Comparison of ENCODE assay signal across 14 cellular contexts in the genomic region with DNA sequence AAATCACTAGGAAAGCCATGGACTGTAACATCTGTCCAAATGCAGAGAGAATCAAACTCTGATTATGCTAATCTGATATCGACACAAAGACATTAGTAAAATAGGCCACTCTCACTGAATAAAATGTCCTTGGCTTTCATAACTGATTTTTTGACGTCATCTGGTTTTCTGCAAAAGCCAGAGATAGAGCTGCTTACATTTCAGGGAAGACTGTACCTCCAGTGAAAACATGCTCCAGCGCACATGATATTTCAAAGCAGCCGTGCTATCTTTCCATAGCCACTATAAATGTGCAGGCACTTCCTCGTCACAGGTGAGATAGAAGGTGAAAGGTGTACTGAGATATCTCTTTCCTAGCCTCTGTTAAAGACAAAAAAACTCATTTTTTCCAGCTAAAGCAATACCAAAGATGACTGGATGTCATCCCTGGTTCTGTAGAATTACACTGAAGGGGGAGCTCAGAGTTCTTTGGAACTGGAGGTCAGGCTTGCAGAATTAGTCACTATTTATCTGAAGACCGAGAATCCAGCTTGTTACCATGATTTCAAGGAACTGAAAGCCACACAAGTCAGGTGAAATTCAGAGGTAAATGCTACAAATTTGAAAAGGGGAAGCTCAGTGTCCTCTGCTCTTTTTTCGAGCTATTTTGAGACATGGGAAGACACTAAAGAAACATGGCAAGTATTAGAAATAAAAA.
A peak's percentile ranks its signal among the peaks of the same experiment; 100 is the strongest.
DNase-seq lines count a peak whose midpoint lies in the region; ATAC-seq and TF ChIP-seq lines count a peak whose summit lies in the region.
"Had no signal": no experiment of that assay in that cellular context is flagged by ENCODE, and none has a peak within 500 bp of the region (broad histone marks: within the 10 kb centered on the region; RNA-seq: fewer than 3 reads in every experiment).

No MANE protein-coding gene starts in this region.

- ATAC-seq in GM18511 (IDR thresholded peaks at IDR 0.05; ENCODE audit: unreplicated experiment) (peak; percentile 74), GM19438 (IDR thresholded peaks at IDR 0.05; ENCODE audit: low read depth, unreplicated experiment) (peak; percentile 78), HG03354 (IDR thresholded peaks at IDR 0.05; ENCODE audit: poor library complexity, severe bottlenecking, unreplicated experiment) (peak; percentile 74), GM18505 (IDR thresholded peaks at IDR 0.05; ENCODE audit: unreplicated experiment) (no peak)

- DNase-seq in cerebellar cortex (ENCODE audit: low spot score) (peak; percentile 64), KG1 (lab: John Stamatoyannopoulos, UW) (no peak)
- no peak for DNase-seq in activated naive CD4-positive, alpha-beta T cell treated with Interleukin-2 at 50 U/mL for 16 hours
- DNase-seq: COR-L47, DMS153, EL, Karpas-422, NCI-H187, NCI-H226, NCI-H526 had no signal

- no peak for TF ChIP-seq POLR2A in GM18505 (IDR thresholded peaks at IDR 0.05; ENCODE audit: borderline replicate concordance, extremely low read depth, insufficient read depth, insufficient read length)
